In the genomic region with DNA sequence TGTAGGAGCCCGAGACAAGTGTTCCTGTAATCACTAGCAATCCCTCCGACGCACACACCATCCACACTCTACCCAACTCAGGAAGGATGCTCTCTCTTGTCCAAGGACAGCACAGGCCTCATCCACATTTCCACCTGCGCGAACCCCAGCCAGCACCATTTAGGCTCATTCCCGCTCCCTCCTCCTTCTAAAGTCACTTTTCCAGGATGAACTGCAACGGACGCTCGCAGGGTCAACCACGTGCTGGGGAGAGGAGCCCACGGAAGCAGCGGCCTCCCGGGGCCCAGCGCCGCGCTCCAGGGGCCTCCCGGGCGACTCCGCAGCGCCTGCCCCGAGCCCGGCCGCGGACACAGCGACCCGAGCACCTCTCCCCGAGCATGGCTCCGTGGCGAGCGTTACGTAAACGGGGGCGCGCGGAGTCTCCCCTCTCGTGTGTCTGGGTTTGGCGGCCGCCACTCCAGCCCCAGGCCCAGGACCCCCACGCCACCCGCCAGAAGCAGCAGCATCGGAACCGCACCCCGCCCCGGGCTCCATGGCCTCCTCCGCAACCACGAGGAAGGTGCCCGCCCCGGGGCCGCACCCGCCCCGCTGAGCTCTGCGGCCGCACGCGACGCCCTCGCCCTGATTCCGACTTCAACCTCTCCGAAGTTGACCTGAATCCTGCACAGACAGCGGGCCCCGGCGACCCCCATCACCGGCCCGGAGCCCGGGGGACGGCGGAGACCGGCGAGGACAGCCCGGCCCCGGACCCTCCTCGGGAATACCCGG, we compare ENCODE assay signal across 9 cellular contexts. TPM values are rescaled to one million over a fixed set of nuclear protein-coding genes. Genes with fewer than 3 reads are reported as not detected.
DNase-seq lines count a peak whose midpoint lies in the region; ATAC-seq, FAIRE-seq and TF ChIP-seq lines count a peak whose summit lies in the region.
"Had no signal": no experiment of that assay in that cellular context is flagged by ENCODE, and none has a peak within 500 bp of the region (broad histone marks: within the 10 kb centered on the region; RNA-seq: fewer than 3 reads in every experiment).

No MANE protein-coding gene starts in this region.

- H2BK5ac ChIP-seq in H1 (ENCODE audit: low read depth, low read length), result no peak overlapping the region

- peak overlapping the region; percentile 80 for H3K4me3 ChIP-seq in GM08714 (ENCODE audit: low read length)
- H3K4me3 ChIP-seq in GM23338, result peak overlapping the region; percentile 97
- peak overlapping the region; percentile 68 to 93 (median 86) for H3K4me3 ChIP-seq in H1 (ENCODE audit: extremely low read depth in 1 of 4, insufficient read depth in 2 of 4, low read depth in 3 of 4, low read length in 4 of 4)
- H3K4me3 ChIP-seq in mononuclear cell (ENCODE audit: low read length), result peak overlapping the region; percentile 78
- H3K4me3 ChIP-seq in stomach, result peak overlapping the region; percentile 68 to 98 (median 78)

- peaks cover 3% of the 10 kb centered on the region for H3K23me2 ChIP-seq in H1 (ENCODE audit: low read depth, low read length)

- H3K79me2 ChIP-seq in GM23338 (replicated peaks; ENCODE audit: insufficient read depth) (peaks cover 40% of the 10 kb centered on the region), H1 (ENCODE audit: control insufficient read depth in 1 of 2, insufficient read depth in 2 of 2, low read length in 2 of 2) (peaks cover 18 to 28% of the 10 kb centered on the region in 2 experiments)

- peak overlapping the region; percentile 77; the same call in 1 of the 2 replicates for H2AK5ac ChIP-seq in H1 (ENCODE audit: low read depth, low read length)

- POLR2A ChIA-PET in activated CD8-positive, alpha-beta T cell treated with anti-CD3 and anti-CD28 coated beads for 36 hours (lab: Charles Lee), result interaction anchor here (1.2 kb wide), 5 partner anchors 13 to 116 kb away, joined by 3 to 7 read pairs (median 6); no protein-coding TSS in a partner anchor
- POLR2A ChIA-PET in H1 (lab: Charles Lee; ENCODE audit: partially characterized antibody), result interaction anchor here (0.6 to 1.2 kb wide), 6 partner anchors 8 to 412 kb away, joined by 3 to 9 read pairs (median 4); no protein-coding TSS in a partner anchor

- H2AFZ ChIP-seq in GM23338 (no peak overlapping the region), H1 (ENCODE audit: low read length) (no peak overlapping the region)

- H3K14ac ChIP-seq in H1 (ENCODE audit: insufficient read length), result no peak overlapping the region

- no peak for TF ChIP-seq EP300 in H1 (IDR thresholded peaks at IDR 0.05; ENCODE audit: borderline replicate concordance in 1 of 2, low read depth in 2 of 2, low read length in 2 of 2)
- TF ChIP-seq EP300 in stomach (IDR thresholded peaks at IDR 0.05), result no peak

- no peak for FAIRE-seq in H1 (lab: Jason Lieb, UNC)
- FAIRE-seq: colon had no signal

- TF ChIP-seq CTCF in GM23338 (conservative IDR thresholded peaks at IDR 0.05; ENCODE audit: low read depth in 2 of 2), result no peak
- no peak for TF ChIP-seq CTCF in activated CD8-positive, alpha-beta T cell treated with anti-CD3 and anti-CD28 coated beads for 36 hours (IDR thresholded peaks at IDR 0.05)
- TF ChIP-seq CTCF in H1 (IDR thresholded peaks at IDR 0.05; ENCODE audit: control extremely low read depth in 1 of 3, insufficient read depth in 1 of 3, low read depth in 1 of 3, low read length in 3 of 3), result no peak
- no peak for TF ChIP-seq CTCF in stomach (IDR thresholded peaks at IDR 0.05)

- 4% methylated on average over 20 of the region's 73 CpGs; no CpG with 5 or more reads in 1 of the 2 experiments for WGBS in H1 (ENCODE audit: extremely low coverage in 1 of 2, insufficient coverage in 1 of 2, insufficient read length in 1 of 2, insufficient replicate concordance in 2 of 2, low coverage in 1 of 2, low lambda C conversion rate in 2 of 2, missing lambda C conversion rate in 1 of 2), 2 experiments
- WGBS in stomach, 5 donors, result 0 to 1% (median 1%) methylated on average over 27 to 73 of the region's 73 CpGs

- H3K23ac ChIP-seq in H1 (ENCODE audit: insufficient read length), result no peak overlapping the region

- H3K4me1 ChIP-seq in GM23338 (ENCODE audit: insufficient read depth) (peaks cover 13% of the 10 kb centered on the region), H1 (replicated peaks in 1 of 4; ENCODE audit: control insufficient read depth in 3 of 4, insufficient read depth in 4 of 4, low read length in 3 of 4) (peaks cover 2 to 12% (median 5%) of the 10 kb centered on the region in 4 experiments), mononuclear cell (ENCODE audit: insufficient read depth, low read length) (peaks cover 25% of the 10 kb centered on the region), stomach (peaks cover 19 to 41% (median 29%) of the 10 kb centered on the region in 4 donors)

- H3F3A ChIP-seq in GM23338 (replicated peaks; ENCODE audit: low read depth), result peaks cover 3% of the 10 kb centered on the region; the same call in 1 of the 2 replicates

- no peak overlapping the region for H3K4ac ChIP-seq in H1 (replicated peaks; ENCODE audit: insufficient read length, low read depth, low read length)

- peaks cover 5% of the 10 kb centered on the region for H3K79me1 ChIP-seq in H1 (ENCODE audit: low read depth, low read length)

- H3K27me3 Mint-ChIP-seq in GM23338 (ENCODE audit: insufficient read depth, low read depth, poor library complexity), result peaks cover 12% of the 10 kb centered on the region
- no peaks in the 10 kb centered on the region for H3K27me3 Mint-ChIP-seq in activated CD8-positive, alpha-beta T cell treated with anti-CD3 and anti-CD28 coated beads for 36 hours

- no peaks in the 10 kb centered on the region for H3K9me2 ChIP-seq in GM23338 (ENCODE audit: insufficient read depth)

- H4K91ac ChIP-seq in H1 (replicated peaks; ENCODE audit: insufficient read length, low read length), result no peak overlapping the region

- intact Hi-C loops in activated CD8-positive, alpha-beta T cell treated with anti-CD3 and anti-CD28 coated beads for 36 hours (cut with micrococcal nuclease), result loop anchor here (5.0 kb wide), 1 partner anchor 33 kb away; no protein-coding TSS in a partner anchor
- intact Hi-C loops in stomach (cut with DNase I; ENCODE audit: low total_unique reads), result no loop called here

- H4K20me1 ChIP-seq in GM23338 (replicated peaks; ENCODE audit: insufficient read depth) (peaks cover 36% of the 10 kb centered on the region), H1 (replicated peaks in 1 of 2; ENCODE audit: control insufficient read depth in 1 of 2, insufficient read depth in 2 of 2, low read length in 2 of 2) (peaks cover 7 to 22% of the 10 kb centered on the region in 2 experiments)

- TF ChIP-seq POLR2A in H1 (IDR thresholded peaks at IDR 0.05; ENCODE audit: control extremely low read depth in 1 of 2, low read depth in 2 of 2, low read length in 2 of 2) (0 out of 3 replicates have a peak, but pooled peaks of 1 of the 2 experiments have one; percentile 5), stomach (IDR thresholded peaks at IDR 0.05) (no peak)

- peak; percentile 23 for DNase-seq in GM23338 (ENCODE audit: low spot score)
- peak; percentile 32 for DNase-seq in M059J (ENCODE audit: low read depth)
- peak; percentile 53 for DNase-seq in activated CD8-positive, alpha-beta T cell treated with anti-CD3 and anti-CD28 coated beads for 36 hours
- no peak for DNase-seq in H1 (ENCODE audit: low read depth in 1 of 2, low spot score in 2 of 2)
- DNase-seq in stomach, result peak; percentile 51
- DNase-seq in pons (ENCODE audit: low spot score), result no peak

- no peak overlapping the region for H2BK120ac ChIP-seq in H1 (replicated peaks; ENCODE audit: low read depth, low read length)

- no peak overlapping the region for H3K18ac ChIP-seq in H1 (ENCODE audit: extremely low read depth, low read length)

- H3K4me2 ChIP-seq in GM23338, result peak overlapping the region; percentile 96
- peak overlapping the region; percentile 84 to 99 for H3K4me2 ChIP-seq in H1 (ENCODE audit: insufficient read depth in 1 of 2, low read depth in 2 of 2, low read length in 2 of 2)

- no peaks in the 10 kb centered on the region; the same call in 1 of the 3 replicates for H3K9me3 Mint-ChIP-seq in GM23338
- no peaks in the 10 kb centered on the region for H3K9me3 Mint-ChIP-seq in activated CD8-positive, alpha-beta T cell treated with anti-CD3 and anti-CD28 coated beads for 36 hours

- peak; percentile 19 for ATAC-seq in GM23338
- peak; percentile 7 for ATAC-seq in activated CD8-positive, alpha-beta T cell treated with anti-CD3 and anti-CD28 coated beads for 36 hours

- no peak for TF ChIP-seq RAD21 in H1 (IDR thresholded peaks at IDR 0.05 in 1 of 2, conservative IDR thresholded peaks at IDR 0.05 in 1 of 2; ENCODE audit: low read depth in 2 of 2, low read length in 2 of 2)

- H2BK12ac ChIP-seq in H1 (ENCODE audit: low read depth, low read length), result no peak overlapping the region

- H4K8ac ChIP-seq in H1 (ENCODE audit: extremely low read depth, insufficient read depth, low read length), result peak overlapping the region; percentile 92

- H2BK15ac ChIP-seq in H1 (ENCODE audit: low read length), result no peak overlapping the region

- peak overlapping the region; percentile 51 for H3K56ac ChIP-seq in H1 (replicated peaks; ENCODE audit: insufficient read length, low read depth, low read length)

- H3K9ac ChIP-seq in H1 (replicated peaks in 1 of 4; ENCODE audit: extremely low read depth in 1 of 4, low read depth in 3 of 4, low read length in 3 of 4), result peak overlapping the region; percentile 82 to 98 (median 88)

- H3K4me3 Mint-ChIP-seq in GM23338, result peak overlapping the region; percentile 93
- peak overlapping the region; percentile 87 for H3K4me3 Mint-ChIP-seq in activated CD8-positive, alpha-beta T cell treated with anti-CD3 and anti-CD28 coated beads for 36 hours

- H3K27ac ChIP-seq in GM23338 (ENCODE audit: low read depth) (peak overlapping the region; percentile 79; the same call in 1 of the 2 replicates), H1 (ENCODE audit: low read depth, low read length) (peak overlapping the region; percentile 85), stomach (peak overlapping the region; percentile 96 to 100 (median 97))

- H3K27ac Mint-ChIP-seq in GM23338, result peak overlapping the region; percentile 52; the same call in 1 of the 2 replicates
- peak overlapping the region; percentile 94 for H3K27ac Mint-ChIP-seq in activated CD8-positive, alpha-beta T cell treated with anti-CD3 and anti-CD28 coated beads for 36 hours

- no peak overlapping the region for H4K5ac ChIP-seq in H1 (ENCODE audit: insufficient read length, low read depth, low read length)

- CTCF ChIA-PET in activated CD8-positive, alpha-beta T cell treated with anti-CD3 and anti-CD28 coated beads for 36 hours (lab: Charles Lee), result no interaction called here
- CTCF ChIA-PET in H1 (lab: Charles Lee; ENCODE audit: partially characterized antibody), result interaction anchor here (3.1 kb wide), 1 partner anchor 13 kb away, joined by 10 read pairs; no protein-coding TSS in a partner anchor

- H3K27me3 ChIP-seq in GM23338 (ENCODE audit: insufficient read depth) (no peaks in the 10 kb centered on the region), H1 (replicated peaks in 1 of 4; ENCODE audit: control insufficient read depth in 3 of 4, extremely low read depth in 1 of 4, insufficient read depth in 3 of 4, low read length in 3 of 4) (no peaks in the 10 kb centered on the region), mononuclear cell (ENCODE audit: insufficient read depth, low read length) (no peaks in the 10 kb centered on the region), stomach (no peaks in the 10 kb centered on the region)

- peaks cover 21% of the 10 kb centered on the region for H3K4me1 Mint-ChIP-seq in GM23338
- peaks cover 33% of the 10 kb centered on the region for H3K4me1 Mint-ChIP-seq in activated CD8-positive, alpha-beta T cell treated with anti-CD3 and anti-CD28 coated beads for 36 hours (ENCODE audit: low read depth)

- no peak overlapping the region for H2BK20ac ChIP-seq in H1 (ENCODE audit: low read length)

- H3K36me3 ChIP-seq in GM23338 (ENCODE audit: insufficient read depth) (peaks cover 32% of the 10 kb centered on the region), H1 (ENCODE audit: control insufficient read depth in 2 of 4, insufficient read depth in 4 of 4, low read length in 3 of 4) (peaks cover 17 to 31% (median 26%) of the 10 kb centered on the region in 4 experiments), stomach (peaks cover 26 to 32% (median 31%) of the 10 kb centered on the region in 4 donors)

- H3K9me3 ChIP-seq in H1 (ENCODE audit: insufficient read depth in 2 of 2, low read depth in 1 of 2, low read length in 1 of 2), result no peaks in the 10 kb centered on the region
- no peaks in the 10 kb centered on the region for H3K9me3 ChIP-seq in mononuclear cell (ENCODE audit: low read depth, low read length)
- no peaks in the 10 kb centered on the region for H3K9me3 ChIP-seq in stomach

- H3K36me3 Mint-ChIP-seq in GM23338 (ENCODE audit: low read depth), result peaks cover 30% of the 10 kb centered on the region
- peaks cover 41% of the 10 kb centered on the region for H3K36me3 Mint-ChIP-seq in activated CD8-positive, alpha-beta T cell treated with anti-CD3 and anti-CD28 coated beads for 36 hours (ENCODE audit: low read depth)

RNA-seq across cellular contexts. Expression of gene USP36, which starts 0.7 kb away (rescaled TPM):
- 55.5 and 58.7 TPM in 2 replicates for total RNA-seq in GM23338 (2014; rRNA removed; shearing (Covaris generic))
- polyA plus RNA-seq in GM23338 (2016; fragmentation: Nextera tagmentation; extraction: Ambion mirVana) (36.2 and 38.1 TPM in 2 replicates), H1 (2011; rRNA removed) (40.7 and 44.8 TPM in 2 replicates), stomach (10 to 100 TPM; 14.2 to 20.9 (median 15.3) TPM)
- total RNA-seq in M059J (2014; rRNA removed; shearing (Covaris generic)), result 18.4 and 26.1 TPM in 2 replicates
- 10 to 100 TPM; 86.3 to 93.2 TPM for total RNA-seq in activated CD8-positive, alpha-beta T cell treated with anti-CD3 and anti-CD28 coated beads for 36 hours
- 65.8 and 67.7 TPM in 2 replicates for total RNA-seq in H1 (2021; fragmentation: NEBNext Ultra II Directional; extraction: Animal tissue kit (Norgen Biotek cat#: 25700))
- polyA plus RNA-seq in H1 (2011; cell fraction: cytosol; rRNA removed), result 34.2 TPM
- 90.2 TPM for polyA plus RNA-seq in H1 (2011; cell fraction: nucleus; rRNA removed)
- 52.2 to 59.3 TPM (median 54.9 TPM) in 4 replicates for polyA plus RNA-seq in H1 (2012, experiment 1 of 2)
- polyA plus RNA-seq in H1 (2012, experiment 2 of 2), result 42.7 TPM
- 43.8 TPM for polyA plus RNA-seq in H1 (2013, experiment 1 of 2)
- 41.9 TPM for polyA plus RNA-seq in H1 (2013, experiment 2 of 2)
- polyA minus RNA-seq in H1 (2011; rRNA and poly(A)+ RNA removed), result 63.4 and 70.8 TPM in 2 replicates
- 22.9 TPM for polyA minus RNA-seq in H1 (2011; cell fraction: cytosol; rRNA and poly(A)+ RNA removed)
- polyA minus RNA-seq in H1 (2011; cell fraction: nucleus; rRNA and poly(A)+ RNA removed), result 49.2 TPM
- total RNA-seq in mononuclear cell (170 TPM), stomach (100 to 1,000 TPM in 1 of 5 donors, 10 to 100 TPM in 4; 33.3 to 106 (median 42.0) TPM)

RNA-seq across cellular contexts. Expression of gene CYTH1, which starts 57.9 kb away (rescaled TPM):
- total RNA-seq in GM23338 (2014; rRNA removed; shearing (Covaris generic)), result 14.5 and 21.2 TPM in 2 replicates
- polyA plus RNA-seq in GM23338 (2016; fragmentation: Nextera tagmentation; extraction: Ambion mirVana) (12.2 and 13.8 TPM in 2 replicates), H1 (2011; rRNA removed) (12.8 and 13.8 TPM in 2 replicates), stomach (10 to 100 TPM; 29.6 to 51.5 (median 30.6) TPM)
- total RNA-seq in M059J (2014; rRNA removed; shearing (Covaris generic)), result 5.9 and 13.8 TPM in 2 replicates
- 10 to 100 TPM; 95.1 to 96.0 TPM for total RNA-seq in activated CD8-positive, alpha-beta T cell treated with anti-CD3 and anti-CD28 coated beads for 36 hours
- 14.7 and 14.8 TPM in 2 replicates for total RNA-seq in H1 (2021; fragmentation: NEBNext Ultra II Directional; extraction: Animal tissue kit (Norgen Biotek cat#: 25700))
- 14.2 TPM for polyA plus RNA-seq in H1 (2011; cell fraction: cytosol; rRNA removed)
- polyA plus RNA-seq in H1 (2011; cell fraction: nucleus; rRNA removed), result 40.9 TPM
- 10.4 to 15.6 TPM (median 10.9 TPM) in 4 replicates for polyA plus RNA-seq in H1 (2012, experiment 1 of 2)
- 4.7 TPM for polyA plus RNA-seq in H1 (2012, experiment 2 of 2)
- polyA plus RNA-seq in H1 (2013, experiment 1 of 2), result 9.9 TPM
- 9.8 TPM for polyA plus RNA-seq in H1 (2013, experiment 2 of 2)
- polyA minus RNA-seq in H1 (2011; rRNA and poly(A)+ RNA removed), result 16.3 and 17.5 TPM in 2 replicates
- 12.4 TPM for polyA minus RNA-seq in H1 (2011; cell fraction: cytosol; rRNA and poly(A)+ RNA removed)
- polyA minus RNA-seq in H1 (2011; cell fraction: nucleus; rRNA and poly(A)+ RNA removed), result 20.9 TPM
- total RNA-seq in mononuclear cell (273 TPM), stomach (100 to 1,000 TPM in 2 of 5 donors, 10 to 100 TPM in 3; 32.7 to 137 (median 80.2) TPM)

Comparison
In these comparisons a context has a peak if more than half of its experiments do, and no peak if none do; other contexts are left out.
1. DNase-seq: peak in GM23338 (single experiment), M059J (single experiment), activated CD8-positive, alpha-beta T cell treated with anti-CD3 and anti-CD28 coated beads for 36 hours (single experiment) and stomach (single experiment); none in H1 (0 of 2) and pons (single experiment).
2. Peak in every context shown above with its lines, with median percentiles within 50 percentile points of each other: H3K4me3 ChIP-seq and H3K27ac ChIP-seq.